Comparison of ENCODE assay signal across 9 cellular contexts in genomic region chrX:131792356-131792749, GRCh38.
DNase-seq lines count a peak whose midpoint lies in the region; ATAC-seq, FAIRE-seq and TF ChIP-seq lines count a peak whose summit lies in the region.
"Had no signal": no experiment of that assay in that cellular context is flagged by ENCODE, and none has a peak within 500 bp of the region (broad histone marks: within the 10 kb centered on the region; RNA-seq: fewer than 3 reads in every experiment).

No MANE protein-coding gene starts in this region.

- H3K4me3 Mint-ChIP-seq in activated CD8-positive, alpha-beta T cell treated with anti-CD3 and anti-CD28 coated beads, Interleukin-2, amount 10 ng/mL, durations not matched to agents 7 days and 5 days, result no peak overlapping the region
- H3K4me3 Mint-ChIP-seq: activated naive CD8-positive, alpha-beta T cell treated with anti-CD3 and anti-CD28 coated beads, Interleukin-2, amount 10 ng/mL, durations not matched to agents 7 days and 5 days had no signal

- no peaks in the 10 kb centered on the region for H3K27me3 ChIP-seq in sigmoid colon

- POLR2A ChIA-PET in activated CD8-positive, alpha-beta T cell treated with anti-CD3 and anti-CD28 coated beads, Interleukin-2, amount 10 ng/mL, durations not matched to agents 7 days and 5 days (lab: Charles Lee), result no interaction called here

- no peaks in the 10 kb centered on the region for H3K9me3 ChIP-seq in sigmoid colon

- H3K4me1 Mint-ChIP-seq in activated CD8-positive, alpha-beta T cell treated with anti-CD3 and anti-CD28 coated beads, Interleukin-2, amount 10 ng/mL, durations not matched to agents 7 days and 5 days (ENCODE audit: low read depth), result no peaks in the 10 kb centered on the region
- H3K4me1 Mint-ChIP-seq: activated naive CD8-positive, alpha-beta T cell treated with anti-CD3 and anti-CD28 coated beads, Interleukin-2, amount 10 ng/mL, durations not matched to agents 7 days and 5 days had no signal

- H3K4me1 ChIP-seq in sigmoid colon, result peaks cover 0 to 4% (median 1%) of the 10 kb centered on the region in 4 donors

- H3K27ac Mint-ChIP-seq in activated CD8-positive, alpha-beta T cell treated with anti-CD3 and anti-CD28 coated beads, Interleukin-2, amount 10 ng/mL, durations not matched to agents 7 days and 5 days, result no peak overlapping the region
- H3K27ac Mint-ChIP-seq: activated naive CD8-positive, alpha-beta T cell treated with anti-CD3 and anti-CD28 coated beads, Interleukin-2, amount 10 ng/mL, durations not matched to agents 7 days and 5 days had no signal

- peak; percentile 82 for FAIRE-seq in colon (lab: Jason Lieb, UNC)
- FAIRE-seq in GM12891 (lab: Jason Lieb, UNC), result no peak

- H3K36me3 ChIP-seq in sigmoid colon, result no peaks in the 10 kb centered on the region

- no peaks in the 10 kb centered on the region for H3K9me3 Mint-ChIP-seq in activated CD8-positive, alpha-beta T cell treated with anti-CD3 and anti-CD28 coated beads, Interleukin-2, amount 10 ng/mL, durations not matched to agents 7 days and 5 days (ENCODE audit: insufficient read depth)
- H3K9me3 Mint-ChIP-seq: activated naive CD8-positive, alpha-beta T cell treated with anti-CD3 and anti-CD28 coated beads, Interleukin-2, amount 10 ng/mL, durations not matched to agents 7 days and 5 days had no signal

- H3K36me3 Mint-ChIP-seq in activated CD8-positive, alpha-beta T cell treated with anti-CD3 and anti-CD28 coated beads, Interleukin-2, amount 10 ng/mL, durations not matched to agents 7 days and 5 days (ENCODE audit: low read depth), result peaks cover 4% of the 10 kb centered on the region

- peak in 1 of 4 experiments; percentile 47 for TF ChIP-seq CTCF in sigmoid colon (IDR thresholded peaks at IDR 0.05)

- no peaks in the 10 kb centered on the region for H3K27me3 Mint-ChIP-seq in activated CD8-positive, alpha-beta T cell treated with anti-CD3 and anti-CD28 coated beads, Interleukin-2, amount 10 ng/mL, durations not matched to agents 7 days and 5 days (ENCODE audit: low read depth)
- H3K27me3 Mint-ChIP-seq: activated naive CD8-positive, alpha-beta T cell treated with anti-CD3 and anti-CD28 coated beads, Interleukin-2, amount 10 ng/mL, durations not matched to agents 7 days and 5 days had no signal

- no peak for TF ChIP-seq EP300 in sigmoid colon (IDR thresholded peaks at IDR 0.05)

- intact Hi-C loops in sigmoid colon (cut with DNase I), result loop anchor here (2.0 to 5.0 kb wide), 3 partner anchors 40 to 88 kb away; no protein-coding TSS in a partner anchor

- DNase-seq in AG08396 (ENCODE audit: low spot score), result peak; percentile 65
- DNase-seq in NCI-H2196 treated with DMSO at 0.1 percent for 48 hours (lab: John Stamatoyannopoulos, UW; ENCODE audit: unreplicated experiment), result peak; percentile 73
- peak; percentile 96 for DNase-seq in sigmoid colon
- no peak for DNase-seq in GM12891 (ENCODE audit: insufficient read length, low spot score)
- DNase-seq in activated CD8-positive, alpha-beta T cell treated with anti-CD3 and anti-CD28 coated beads, Interleukin-2, amount 10 ng/mL, durations not matched to agents 7 days and 5 days, result no peak
- DNase-seq: activated naive CD8-positive, alpha-beta T cell treated with anti-CD3 and anti-CD28 coated beads, Interleukin-2, amount 10 ng/mL, durations not matched to agents 7 days and 5 days had no signal

- H3K27ac ChIP-seq in sigmoid colon, result peak overlapping the region in 2 of 4 donors; percentile 79 to 88

- peak overlapping the region in 2 of 4 donors; percentile 16 to 47 for H3K4me3 ChIP-seq in sigmoid colon

- no peak for TF ChIP-seq POLR2A in sigmoid colon (IDR thresholded peaks at IDR 0.05)
- TF ChIP-seq POLR2A in GM12891 (IDR thresholded peaks at IDR 0.05; ENCODE audit: low read depth, low read length), result no peak

- WGBS in sigmoid colon, 2 donors, result 93 to 97% methylated on average over 13 of the region's 13 CpGs

- ATAC-seq in GM19328 (IDR thresholded peaks at IDR 0.05; ENCODE audit: unreplicated experiment) (peak; percentile 59), GM21737 (IDR thresholded peaks at IDR 0.05; ENCODE audit: unreplicated experiment) (no peak)
- ATAC-seq in activated CD8-positive, alpha-beta T cell treated with anti-CD3 and anti-CD28 coated beads, Interleukin-2, amount 10 ng/mL, durations not matched to agents 7 days and 5 days, result no peak

- CTCF ChIA-PET in activated CD8-positive, alpha-beta T cell treated with anti-CD3 and anti-CD28 coated beads, Interleukin-2, amount 10 ng/mL, durations not matched to agents 7 days and 5 days (lab: Charles Lee), result no interaction called here

TF ChIP-seq in GM12891, 5 proteins besides CTCF, POLR2A, EP300 and RAD21:
- TF ChIP-seq TAF1 (IDR thresholded peaks at IDR 0.05; ENCODE audit: low read depth, low read length), result no peak
- no peak for TF ChIP-seq POU2F2 (IDR thresholded peaks at IDR 0.05; ENCODE audit: low read depth, low read length)
- no peak for TF ChIP-seq PAX5 (IDR thresholded peaks at IDR 0.05; ENCODE audit: insufficient read depth, low read length, severe bottlenecking)

Comparison
In these comparisons a context has a peak if more than half of its experiments do, and no peak if none do; other contexts are left out.
1. DNase-seq: peak in AG08396 (single experiment), NCI-H2196 treated with DMSO at 0.1 percent for 48 hours (single experiment) and sigmoid colon (single experiment); none in GM12891 (single experiment) and activated CD8-positive, alpha-beta T cell treated with anti-CD3 and anti-CD28 coated beads, Interleukin-2, amount 10 ng/mL, durations not matched to agents 7 days and 5 days (single experiment).